Comparison of ENCODE assay signal across 1 cellular context in genomic region chr3:100100454-100100853, GRCh38.
TF ChIP-seq lines count a peak whose summit lies in the region.

No MANE protein-coding gene starts in this region.

TF ChIP-seq in IMR-90, 13 proteins besides CTCF, POLR2A, EP300 and RAD21:
- TF ChIP-seq MAZ (IDR thresholded peaks at IDR 0.05; ENCODE audit: borderline replicate concordance, low read depth, low read length), result no peak
- TF ChIP-seq ELK1 (IDR thresholded peaks at IDR 0.05; ENCODE audit: borderline replicate concordance, low read depth, low read length), result no peak
- TF ChIP-seq SMC3 (IDR thresholded peaks at IDR 0.05; ENCODE audit: low read depth, low read length), result no peak
- TF ChIP-seq FOS (IDR thresholded peaks at IDR 0.05; ENCODE audit: low read depth, low read length), result no peak
- TF ChIP-seq RFX5 (IDR thresholded peaks at IDR 0.05; ENCODE audit: low read depth, low read length), result no peak
- TF ChIP-seq RCOR1 (IDR thresholded peaks at IDR 0.05; ENCODE audit: insufficient replicate concordance, low read length), result no peak
- no peak for TF ChIP-seq CHD1 (IDR thresholded peaks at IDR 0.05; ENCODE audit: low read depth, low read length)
- TF ChIP-seq MAFK (IDR thresholded peaks at IDR 0.05; ENCODE audit: low read depth, low read length), result no peak
- TF ChIP-seq, protein P1, sequence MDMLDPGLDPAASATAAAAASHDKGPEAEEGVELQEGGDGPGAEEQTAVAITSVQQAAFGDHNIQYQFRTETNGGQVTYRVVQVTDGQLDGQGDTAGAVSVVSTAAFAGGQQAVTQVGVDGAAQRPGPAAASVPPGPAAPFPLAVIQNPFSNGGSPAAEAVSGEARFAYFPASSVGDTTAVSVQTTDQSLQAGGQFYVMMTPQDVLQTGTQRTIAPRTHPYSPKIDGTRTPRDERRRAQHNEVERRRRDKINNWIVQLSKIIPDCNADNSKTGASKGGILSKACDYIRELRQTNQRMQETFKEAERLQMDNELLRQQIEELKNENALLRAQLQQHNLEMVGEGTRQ (IDR thresholded peaks at IDR 0.05; ENCODE audit: low read depth, low read length), result no peak
- no peak for TF ChIP-seq MXI1 (IDR thresholded peaks at IDR 0.05; ENCODE audit: borderline replicate concordance, low read depth, low read length)
- no peak for TF ChIP-seq CEBPB (IDR thresholded peaks at IDR 0.05; ENCODE audit: low read depth, low read length)
- no peak for TF ChIP-seq NFE2L2 (IDR thresholded peaks at IDR 0.05; ENCODE audit: low read depth, low read length)
